In the genomic region with DNA sequence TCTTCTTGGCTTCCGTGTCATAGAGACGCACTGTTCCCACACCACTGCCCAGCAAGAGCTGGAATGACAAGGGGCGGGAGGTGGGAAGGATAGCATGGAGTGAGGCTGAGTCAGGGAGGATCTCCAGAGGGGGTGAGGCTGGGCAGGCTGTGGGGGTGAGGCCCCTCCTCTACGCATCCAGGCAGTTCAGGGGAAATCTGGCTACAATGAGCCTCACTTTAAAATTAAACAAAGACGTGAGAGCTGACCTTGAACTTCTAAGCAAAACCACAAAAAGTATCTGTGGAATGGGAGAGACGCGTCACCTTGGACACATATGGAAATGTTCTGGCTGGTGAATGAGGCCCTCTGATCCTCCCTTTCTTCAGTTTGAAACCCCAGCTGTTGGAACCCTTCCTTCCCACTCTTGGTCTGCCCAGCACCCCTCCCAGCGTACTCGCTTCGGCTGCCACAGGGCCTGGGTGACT, we compare ENCODE assay signal across 1 cellular context.
TF ChIP-seq lines count a peak whose summit lies in the region.

No MANE protein-coding gene starts in this region.

TF ChIP-seq in HepG2, 621 proteins besides CTCF, POLR2A, EP300 and RAD21:
- TF ChIP-seq, protein P1, sequence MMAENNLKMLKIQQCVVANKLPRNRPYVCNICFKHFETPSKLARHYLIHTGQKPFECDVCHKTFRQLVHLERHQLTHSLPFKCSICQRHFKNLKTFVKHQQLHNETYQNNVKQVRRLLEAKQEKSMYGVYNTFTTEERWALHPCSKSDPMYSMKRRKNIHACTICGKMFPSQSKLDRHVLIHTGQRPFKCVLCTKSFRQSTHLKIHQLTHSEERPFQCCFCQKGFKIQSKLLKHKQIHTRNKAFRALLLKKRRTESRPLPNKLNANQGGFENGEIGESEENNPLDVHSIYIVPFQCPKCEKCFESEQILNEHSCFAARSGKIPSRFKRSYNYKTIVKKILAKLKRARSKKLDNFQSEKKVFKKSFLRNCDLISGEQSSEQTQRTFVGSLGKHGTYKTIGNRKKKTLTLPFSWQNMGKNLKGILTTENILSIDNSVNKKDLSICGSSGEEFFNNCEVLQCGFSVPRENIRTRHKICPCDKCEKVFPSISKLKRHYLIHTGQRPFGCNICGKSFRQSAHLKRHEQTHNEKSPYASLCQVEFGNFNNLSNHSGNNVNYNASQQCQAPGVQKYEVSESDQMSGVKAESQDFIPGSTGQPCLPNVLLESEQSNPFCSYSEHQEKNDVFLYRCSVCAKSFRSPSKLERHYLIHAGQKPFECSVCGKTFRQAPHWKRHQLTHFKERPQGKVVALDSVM (CRISPR knock-in tag; IDR thresholded peaks at IDR 0.05), result peak; percentile 68
- TF ChIP-seq ZNF790 (CRISPR knock-in tag; IDR thresholded peaks at IDR 0.05; ENCODE audit: borderline replicate concordance), result no peak
- TF ChIP-seq, protein P2, sequence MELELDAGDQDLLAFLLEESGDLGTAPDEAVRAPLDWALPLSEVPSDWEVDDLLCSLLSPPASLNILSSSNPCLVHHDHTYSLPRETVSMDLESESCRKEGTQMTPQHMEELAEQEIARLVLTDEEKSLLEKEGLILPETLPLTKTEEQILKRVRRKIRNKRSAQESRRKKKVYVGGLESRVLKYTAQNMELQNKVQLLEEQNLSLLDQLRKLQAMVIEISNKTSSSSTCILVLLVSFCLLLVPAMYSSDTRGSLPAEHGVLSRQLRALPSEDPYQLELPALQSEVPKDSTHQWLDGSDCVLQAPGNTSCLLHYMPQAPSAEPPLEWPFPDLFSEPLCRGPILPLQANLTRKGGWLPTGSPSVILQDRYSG (CRISPR knock-in tag; IDR thresholded peaks at IDR 0.05), result no peak
- TF ChIP-seq, protein P3, sequence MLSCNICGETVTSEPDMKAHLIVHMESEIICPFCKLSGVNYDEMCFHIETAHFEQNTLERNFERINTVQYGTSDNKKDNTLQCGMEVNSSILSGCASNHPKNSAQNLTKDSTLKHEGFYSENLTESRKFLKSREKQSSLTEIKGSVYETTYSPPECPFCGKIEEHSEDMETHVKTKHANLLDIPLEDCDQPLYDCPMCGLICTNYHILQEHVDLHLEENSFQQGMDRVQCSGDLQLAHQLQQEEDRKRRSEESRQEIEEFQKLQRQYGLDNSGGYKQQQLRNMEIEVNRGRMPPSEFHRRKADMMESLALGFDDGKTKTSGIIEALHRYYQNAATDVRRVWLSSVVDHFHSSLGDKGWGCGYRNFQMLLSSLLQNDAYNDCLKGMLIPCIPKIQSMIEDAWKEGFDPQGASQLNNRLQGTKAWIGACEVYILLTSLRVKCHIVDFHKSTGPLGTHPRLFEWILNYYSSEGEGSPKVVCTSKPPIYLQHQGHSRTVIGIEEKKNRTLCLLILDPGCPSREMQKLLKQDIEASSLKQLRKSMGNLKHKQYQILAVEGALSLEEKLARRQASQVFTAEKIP (CRISPR knock-in tag; IDR thresholded peaks at IDR 0.05; ENCODE audit: borderline replicate concordance), result no peak
- TF ChIP-seq SOX6 (IDR thresholded peaks at IDR 0.05), result no peak
- TF ChIP-seq SOX6 (CRISPR knock-in tag; IDR thresholded peaks at IDR 0.05), result peak; percentile 16; the same call in 1 of the 2 replicates
- TF ChIP-seq MTF1 (CRISPR knock-in tag; IDR thresholded peaks at IDR 0.05), result no peak
- TF ChIP-seq MAFG (CRISPR knock-in tag; IDR thresholded peaks at IDR 0.05), result no peak
TF ChIP-seq in HepG2: peak in this region for 2.
